ENCODE assay signal across 15 cellular contexts in the genomic region with DNA sequence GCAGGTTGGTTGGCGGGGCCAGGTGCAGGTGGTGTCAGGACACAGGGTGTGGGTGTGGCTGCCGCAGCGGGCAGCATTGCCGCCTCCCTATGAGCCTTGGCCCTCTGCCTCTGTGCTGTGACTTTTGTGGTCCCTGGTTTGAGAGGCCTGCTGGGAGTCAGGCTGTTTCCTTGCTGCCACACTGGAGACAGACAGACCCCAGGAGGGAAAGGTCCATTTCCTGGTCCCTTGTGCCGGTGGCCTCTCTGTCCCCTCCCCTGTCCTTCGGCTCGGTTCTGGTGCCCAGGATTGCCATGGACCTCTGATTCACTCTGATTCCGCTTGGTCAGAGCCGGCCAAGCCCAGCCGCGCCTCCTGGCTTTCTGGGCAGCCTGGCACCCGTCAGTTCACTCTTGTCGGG.
DNase-seq lines count a peak whose midpoint lies in the region; ATAC-seq, FAIRE-seq and TF ChIP-seq lines count a peak whose summit lies in the region.
"Had no signal": no experiment of that assay in that cellular context is flagged by ENCODE, and none has a peak within 500 bp of the region (broad histone marks: within the 10 kb centered on the region; RNA-seq: fewer than 3 reads in every experiment).

No MANE protein-coding gene starts in this region.

- H3K36me3 ChIP-seq in left ventricle myocardium inferior (no peaks in the 10 kb centered on the region), osteoblast (ENCODE audit: insufficient read depth, low read length) (no peaks in the 10 kb centered on the region)

- no peak overlapping the region for H3K4me2 ChIP-seq in osteoblast (ENCODE audit: insufficient read depth, low read length)
- H3K4me2 ChIP-seq: BLaER1 had no signal

- H3K4me3 ChIP-seq in left ventricle myocardium inferior = no peak overlapping the region
- H3K4me3 ChIP-seq in coronary artery = no peak overlapping the region
- no peak overlapping the region for H3K4me3 ChIP-seq in osteoblast (ENCODE audit: insufficient read depth, low read length)
- H3K4me3 ChIP-seq: BLaER1 had no signal

- intact Hi-C loops in Right ventricle myocardium inferior (cut with DNase I) (no loop called here), left ventricle myocardium inferior (cut with micrococcal nuclease) (no loop called here)
- intact Hi-C loops in CD4-positive, alpha-beta T cell (cut with DNase I, micrococcal nuclease) = no loop called here

- H3K9me3 Mint-ChIP-seq in CD4-positive, alpha-beta T cell = no peaks in the 10 kb centered on the region

- H3K4me1 Mint-ChIP-seq in CD4-positive, alpha-beta T cell (ENCODE audit: low read depth) = no peaks in the 10 kb centered on the region

- no peaks in the 10 kb centered on the region for H3K27me3 Mint-ChIP-seq in CD4-positive, alpha-beta T cell

- H3K9me3 ChIP-seq in left ventricle myocardium inferior (replicated peaks) (no peaks in the 10 kb centered on the region), osteoblast (ENCODE audit: low read depth, low read length) (no peaks in the 10 kb centered on the region)
- no peaks in the 10 kb centered on the region for H3K9me3 ChIP-seq in CD4-positive, alpha-beta T cell (ENCODE audit: control insufficient read depth, low read length)
- H3K9me3 ChIP-seq: BLaER1 had no signal

- H3K27ac ChIP-seq in left ventricle myocardium inferior (replicated peaks) = no peak overlapping the region
- H3K27ac ChIP-seq in coronary artery = no peak overlapping the region
- H3K27ac ChIP-seq in osteoblast (ENCODE audit: low read depth, low read length) = no peak overlapping the region
- no peak overlapping the region for H3K27ac ChIP-seq in CD4-positive, alpha-beta T cell (ENCODE audit: low read depth, low read length)
- H3K27ac ChIP-seq: BLaER1, HL-60 had no signal

- H3K4me1 ChIP-seq in left ventricle myocardium inferior (no peaks in the 10 kb centered on the region), osteoblast (ENCODE audit: insufficient read depth, low read length) (no peaks in the 10 kb centered on the region)

- H4K20me1 ChIP-seq in osteoblast (ENCODE audit: insufficient read depth, low read length) = no peaks in the 10 kb centered on the region

- CTCF ChIA-PET in CD4-positive, alpha-beta T cell (lab: Charles Lee) = no interaction called here

- no peak overlapping the region for H3K4me3 Mint-ChIP-seq in CD4-positive, alpha-beta T cell

- FAIRE-seq in RCC 7860 (lab: Jason Lieb, UNC) = no peak
- FAIRE-seq: G401.6, GM19239 had no signal

- H2AFZ ChIP-seq in osteoblast (ENCODE audit: low read length) = no peak overlapping the region

- no peaks in the 10 kb centered on the region for H3K79me2 ChIP-seq in osteoblast (ENCODE audit: insufficient read depth, low read length)

- DNase-seq in Right ventricle myocardium inferior (ENCODE audit: missing footprints) (peak; percentile 42), left ventricle myocardium inferior (no peak), coronary artery (ENCODE audit: low spot score) (peak; percentile 65), osteoblast (ENCODE audit: insufficient read length, low spot score, missing footprints) (peak; percentile 81), RCC 7860 (ENCODE audit: low spot score) (no peak), EL (no peak)
- no peak for DNase-seq in CD4-positive, alpha-beta T cell
- DNase-seq: 8988T, AML-193 had no signal

- ATAC-seq in Right ventricle myocardium inferior (no peak), HG02852 (IDR thresholded peaks at IDR 0.05; ENCODE audit: unreplicated experiment) (no peak)
- ATAC-seq in CD4-positive, alpha-beta T cell (ENCODE audit: poor library complexity) = no peak
- ATAC-seq: HCT116 had no signal

- H3K27ac Mint-ChIP-seq in CD4-positive, alpha-beta T cell = no peak overlapping the region

- no peaks in the 10 kb centered on the region for H3K27me3 ChIP-seq in left ventricle myocardium inferior (ENCODE audit: low read depth)
- no peaks in the 10 kb centered on the region for H3K27me3 ChIP-seq in osteoblast (ENCODE audit: insufficient read depth, low read length)
- H3K27me3 ChIP-seq in CD4-positive, alpha-beta T cell (ENCODE audit: control insufficient read depth, insufficient read depth, low read length) = no peaks in the 10 kb centered on the region
- H3K27me3 ChIP-seq: BLaER1 had no signal

- TF ChIP-seq CTCF in left ventricle myocardium inferior (IDR thresholded peaks at IDR 0.05; ENCODE audit: borderline replicate concordance) (no peak), coronary artery (IDR thresholded peaks at IDR 0.05) (no peak), osteoblast (IDR thresholded peaks at IDR 0.05; ENCODE audit: extremely low read depth, low read depth, low read length) (no peak)
- TF ChIP-seq CTCF in CD4-positive, alpha-beta T cell (IDR thresholded peaks at IDR 0.05) = no peak

- H3K36me3 Mint-ChIP-seq in CD4-positive, alpha-beta T cell (ENCODE audit: low read depth) = peaks cover 17% of the 10 kb centered on the region

- POLR2A ChIA-PET in CD4-positive, alpha-beta T cell (lab: Charles Lee) = interaction anchor here (1.2 kb wide), 1 partner anchor 16 kb away, joined by 3 read pairs; no protein-coding TSS in a partner anchor

Comparison
In these comparisons a context has a peak if more than half of its experiments do, and no peak if none do; other contexts are left out.
1. DNase-seq: peak in Right ventricle myocardium inferior (single experiment), coronary artery (single experiment) and osteoblast (single experiment); none in left ventricle myocardium inferior (single experiment), RCC 7860 (single experiment), CD4-positive, alpha-beta T cell (0 of 10) and EL (single experiment).